Comparison of ENCODE assay signal across 18 cellular contexts in genomic region chr3:45756055-45756454, GRCh38. TPM values are rescaled to one million over a fixed set of nuclear protein-coding genes. Genes with fewer than 3 reads are reported as not detected.
DNase-seq lines count a peak whose midpoint lies in the region; ATAC-seq and TF ChIP-seq lines count a peak whose summit lies in the region.
"Had no signal": no experiment of that assay in that cellular context is flagged by ENCODE, and none has a peak within 500 bp of the region (broad histone marks: within the 10 kb centered on the region; RNA-seq: fewer than 3 reads in every experiment).

No MANE protein-coding gene starts in this region.

- no peak for TF ChIP-seq CTCF in glutamatergic neuron (IDR thresholded peaks at IDR 0.05; ENCODE audit: partially characterized antibody, unreplicated experiment)

- peak; percentile 3 for DNase-seq in activated CD4-positive, alpha-beta T cell treated with anti-CD3 and anti-CD28 coated beads, Interleukin-2, amount 10 ng/mL, durations not matched to agents 7 days and 5 days
- no peak for DNase-seq in activated CD4-positive, alpha-beta T cell treated with anti-CD3 and anti-CD28 coated beads for 1 hour
- DNase-seq in ELF-1 (ENCODE audit: low read depth, low spot score) (peak; percentile 24), iPS-NIHi7 (ENCODE audit: extremely low spot score) (peak; percentile 13), glutamatergic neuron (no peak)
- DNase-seq: Caco-2; CD4-positive, CD25-positive, alpha-beta regulatory T cell; CD8-positive, alpha-beta T cell; DMS153; DND-41; GDM1; H9 had no signal

- H3K4me3 Mint-ChIP-seq in activated CD4-positive, alpha-beta T cell treated with anti-CD3 and anti-CD28 coated beads, Interleukin-2, amount 10 ng/mL, durations not matched to agents 7 days and 5 days: no peak overlapping the region
- H3K4me3 Mint-ChIP-seq in glutamatergic neuron (ENCODE audit: unreplicated experiment): no peak overlapping the region
- H3K4me3 Mint-ChIP-seq: B cell; CD4-positive, CD25-positive, alpha-beta regulatory T cell; CD8-positive, alpha-beta T cell; GM23338; H9 had no signal

- H3K27me3 Mint-ChIP-seq in activated CD4-positive, alpha-beta T cell treated with anti-CD3 and anti-CD28 coated beads, Interleukin-2, amount 10 ng/mL, durations not matched to agents 7 days and 5 days: peaks cover 8% of the 10 kb centered on the region
- H3K27me3 Mint-ChIP-seq in glutamatergic neuron (ENCODE audit: unreplicated experiment): peaks cover 5% of the 10 kb centered on the region

- H3K27ac Mint-ChIP-seq in activated CD4-positive, alpha-beta T cell treated with anti-CD3 and anti-CD28 coated beads, Interleukin-2, amount 10 ng/mL, durations not matched to agents 7 days and 5 days: no peak overlapping the region
- no peak overlapping the region for H3K27ac Mint-ChIP-seq in glutamatergic neuron (ENCODE audit: unreplicated experiment)
- H3K27ac Mint-ChIP-seq: B cell; CD4-positive, CD25-positive, alpha-beta regulatory T cell; CD8-positive, alpha-beta T cell; GM23338; H9 had no signal

- CTCF ChIA-PET in activated CD4-positive, alpha-beta T cell treated with anti-CD3 and anti-CD28 coated beads, Interleukin-2, amount 10 ng/mL, durations not matched to agents 7 days and 5 days (lab: Charles Lee): no interaction called here

- POLR2A ChIA-PET in activated CD4-positive, alpha-beta T cell treated with anti-CD3 and anti-CD28 coated beads, Interleukin-2, amount 10 ng/mL, durations not matched to agents 7 days and 5 days (lab: Charles Lee): no interaction called here

- no peaks in the 10 kb centered on the region for H3K4me1 Mint-ChIP-seq in activated CD4-positive, alpha-beta T cell treated with anti-CD3 and anti-CD28 coated beads, Interleukin-2, amount 10 ng/mL, durations not matched to agents 7 days and 5 days
- H3K4me1 Mint-ChIP-seq in glutamatergic neuron (ENCODE audit: low read depth, unreplicated experiment): peaks cover 7% of the 10 kb centered on the region
- H3K4me1 Mint-ChIP-seq: B cell had no signal

- no peak for ATAC-seq in HG03097 (IDR thresholded peaks at IDR 0.05; ENCODE audit: low FRiP score, unreplicated experiment)
- ATAC-seq: CD8-positive, alpha-beta T cell; GM12878; GM23338; HCT116 had no signal

- no peaks in the 10 kb centered on the region for H3K36me3 Mint-ChIP-seq in activated CD4-positive, alpha-beta T cell treated with anti-CD3 and anti-CD28 coated beads, Interleukin-2, amount 10 ng/mL, durations not matched to agents 7 days and 5 days (ENCODE audit: low read depth)
- no peaks in the 10 kb centered on the region for H3K36me3 Mint-ChIP-seq in glutamatergic neuron (ENCODE audit: unreplicated experiment)
- H3K36me3 Mint-ChIP-seq: CD8-positive, alpha-beta T cell had no signal

- H3K9me3 Mint-ChIP-seq in activated CD4-positive, alpha-beta T cell treated with anti-CD3 and anti-CD28 coated beads, Interleukin-2, amount 10 ng/mL, durations not matched to agents 7 days and 5 days: no peaks in the 10 kb centered on the region
- peaks cover 5% of the 10 kb centered on the region for H3K9me3 Mint-ChIP-seq in glutamatergic neuron (ENCODE audit: unreplicated experiment)
- H3K9me3 Mint-ChIP-seq: CD4-positive, CD25-positive, alpha-beta regulatory T cell; CD8-positive, alpha-beta T cell; GM23338; H9 had no signal

RNA-seq across cellular contexts. Expression of gene SLC6A20, which starts 40.3 kb away (rescaled TPM):
- not detected for total RNA-seq in activated CD4-positive, alpha-beta T cell treated with anti-CD3 and anti-CD28 coated beads, Interleukin-2, amount 10 ng/mL, durations not matched to agents 7 days and 5 days
- total RNA-seq in glutamatergic neuron (ENCODE audit: unreplicated experiment): not detected
- total RNA-seq: CD4-positive, CD25-positive, alpha-beta regulatory T cell; H4 had no signal

Comparison
In these comparisons a context has a peak if more than half of its experiments do, and no peak if none do; other contexts are left out.
1. DNase-seq: peak in activated CD4-positive, alpha-beta T cell treated with anti-CD3 and anti-CD28 coated beads, Interleukin-2, amount 10 ng/mL, durations not matched to agents 7 days and 5 days (single experiment), ELF-1 (single experiment) and iPS-NIHi7 (single experiment); none in activated CD4-positive, alpha-beta T cell treated with anti-CD3 and anti-CD28 coated beads for 1 hour (single experiment) and glutamatergic neuron (single experiment).